In the genomic region with DNA sequence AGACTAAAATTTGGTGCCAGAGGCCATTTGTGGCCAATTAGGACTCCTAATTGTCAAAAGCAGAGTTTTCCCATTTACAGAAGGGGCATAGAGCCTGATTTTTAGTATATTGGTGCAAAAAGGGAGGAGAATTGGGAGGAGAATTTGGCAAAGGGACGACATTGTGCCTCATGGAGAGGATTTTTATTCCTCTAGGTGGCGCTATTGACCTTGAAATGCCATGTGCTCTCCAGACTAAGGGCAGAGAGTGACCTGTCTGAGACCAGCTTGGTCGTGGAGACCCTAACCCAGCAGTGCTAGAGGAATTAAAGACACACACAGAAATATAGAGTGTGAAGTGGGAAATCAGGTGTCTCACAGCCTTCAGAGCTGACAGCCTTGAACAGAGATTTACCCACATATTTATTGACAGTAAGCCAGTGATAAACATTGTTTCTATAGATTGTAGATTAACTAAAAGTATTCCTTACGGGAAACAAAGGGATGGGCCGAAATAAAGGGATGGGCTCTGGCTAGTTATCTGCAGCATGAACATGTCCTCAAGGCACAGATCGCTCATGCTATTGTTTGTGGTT, we compare ENCODE assay signal across 8 cellular contexts. TPM values are rescaled to one million over a fixed set of nuclear protein-coding genes. Genes with fewer than 3 reads are reported as not detected.
DNase-seq lines count a peak whose midpoint lies in the region; ATAC-seq, FAIRE-seq and TF ChIP-seq lines count a peak whose summit lies in the region.
"Not testable (repeated sequence)": the region's sequence is repeated elsewhere in the genome, so short reads cannot be mapped to it uniquely, and the experiment has no call there.

No MANE protein-coding gene starts in this region.

- not testable (repeated sequence) for H3K36me3 ChIP-seq in K562 (ENCODE audit: control insufficient read depth, insufficient read depth, low read length)

- TF ChIP-seq CTCF in AG10803 (conservative IDR thresholded peaks at IDR 0.05; ENCODE audit: low read length): peak; percentile 27
- peak; percentile 40 to 70 (median 66) for TF ChIP-seq CTCF in K562 (IDR thresholded peaks at IDR 0.05 in 2 of 3, conservative IDR thresholded peaks at IDR 0.05 in 1 of 3; ENCODE audit: insufficient read depth in 2 of 3, low read depth in 1 of 3, low read length in 3 of 3)
- TF ChIP-seq CTCF in fibroblast of mammary gland (conservative IDR thresholded peaks at IDR 0.05; ENCODE audit: control insufficient read depth, insufficient read depth, low read depth, low read length): peak; percentile 26
- TF ChIP-seq CTCF in neural crest cell (conservative IDR thresholded peaks at IDR 0.05): peak; percentile 53

- not testable (repeated sequence) for H3K79me2 ChIP-seq in K562 (ENCODE audit: control insufficient read depth, insufficient read depth, low read length)

- TF ChIP-seq RAD21 in K562 (CRISPR knock-in tag; conservative IDR thresholded peaks at IDR 0.05 in 1 of 2, IDR thresholded peaks at IDR 0.05 in 1 of 2): peak; percentile 39 to 73; a peak in 3 of 4 replicates

- ATAC-seq in K562: peak; percentile 90

- POLR2A ChIA-PET in K562 (lab: Yijun Ruan, JAX): not testable (repeated sequence)

- not testable (repeated sequence) for H3K4me1 Mint-ChIP-seq in neural crest cell

- not testable (repeated sequence) for H3K27me3 Mint-ChIP-seq in neural crest cell (ENCODE audit: low read depth)

- 0% methylated on average over 6 of the region's 6 CpGs for WGBS in K562 (ENCODE audit: insufficient coverage, low coverage, missing lambda C conversion rate)

- intact Hi-C loops in K562 (cut with micrococcal nuclease): loop anchor here (5.0 to 10.0 kb wide), 3 partner anchors 66 to 563 kb away; no protein-coding TSS in a partner anchor

- not testable (repeated sequence) for TF ChIP-seq POLR2A in K562 (conservative IDR thresholded peaks at IDR 0.05)

- H3K9me3 Mint-ChIP-seq in neural crest cell: peaks cover 24% of the 10 kb centered on the region

- H3K9me3 ChIP-seq in K562 (replicated peaks; ENCODE audit: control insufficient read depth, insufficient read depth, low read depth, low read length): not testable (repeated sequence)

- H3K4me1 ChIP-seq in K562 (replicated peaks in 1 of 2; ENCODE audit: control insufficient read depth in 2 of 2, insufficient read depth in 2 of 2, low read length in 2 of 2): not testable (repeated sequence)

- H3K4me3 ChIP-seq in AG10803 (ENCODE audit: low read length); K562; fibroblast of mammary gland (ENCODE audit: control insufficient read depth, low read depth, low read length): not testable (repeated sequence)

- H3K27me3 ChIP-seq in K562 (ENCODE audit: control insufficient read depth in 2 of 2, insufficient read depth in 2 of 2, low read length in 2 of 2): not testable (repeated sequence)

- H4K20me1 ChIP-seq in K562 (replicated peaks; ENCODE audit: control insufficient read depth, insufficient read depth, low read length): not testable (repeated sequence)

- not testable (repeated sequence) for DNase-seq in AG10803 (ENCODE audit: low read depth); neural crest cell (ENCODE audit: low read depth, low spot score)
- peak; percentile 56 for DNase-seq in GDM1 (lab: John Stamatoyannopoulos, UW)
- DNase-seq in HS-27A (ENCODE audit: low read depth): peak; percentile 11
- peak; percentile 10 for DNase-seq in NCI-H69 (lab: John Stamatoyannopoulos, UW)
- DNase-seq in RPMI8226: peak; percentile 54
- DNase-seq in K562 (ENCODE audit: extremely low read depth in 1 of 4, low spot score in 3 of 4): peak; percentile 32 to 60 (median 49)
- peak; percentile 17 for DNase-seq in fibroblast of mammary gland (ENCODE audit: low read depth)

- not testable (repeated sequence) for TF ChIP-seq EP300 in K562 (IDR thresholded peaks at IDR 0.05; ENCODE audit: low read length)

- peak; percentile 65 for FAIRE-seq in K562 (lab: Jason Lieb, UNC)

- peaks cover 60% of the 10 kb centered on the region for H3K36me3 Mint-ChIP-seq in neural crest cell (ENCODE audit: low read depth)

- H3K27ac ChIP-seq in K562 (ENCODE audit: extremely low read depth, low read depth, low read length): not testable (repeated sequence)

- not testable (repeated sequence) for H3K4me3 Mint-ChIP-seq in neural crest cell

- not testable (repeated sequence) for H3K4me2 ChIP-seq in K562 (ENCODE audit: insufficient read depth, low read length)

- not testable (repeated sequence) for H3K9ac ChIP-seq in K562 (ENCODE audit: insufficient read depth in 1 of 2, low read depth in 2 of 2, low read length in 2 of 2)

- H2AFZ ChIP-seq in K562 (ENCODE audit: low read depth, low read length): not testable (repeated sequence)

- BruUV-seq in K562 (replicated peaks; lab: Mats Ljungman, UMichigan): not testable (repeated sequence)

- CTCF ChIA-PET in K562 (lab: Yijun Ruan, JAX; ENCODE audit: low intra/inter-chr PET ratio): not testable (repeated sequence)

- in situ Hi-C loops in K562 (cut with MboI): not testable (repeated sequence)

- peak overlapping the region; percentile 27 for H3K27ac Mint-ChIP-seq in neural crest cell (ENCODE audit: unreplicated experiment)

- H3K9me1 ChIP-seq in K562 (ENCODE audit: control insufficient read depth, insufficient read depth, low read length): not testable (repeated sequence)

TF ChIP-seq in K562, 482 proteins besides CTCF, POLR2A, EP300 and RAD21 (continues in another document):
- TF ChIP-seq SMC3 (conservative IDR thresholded peaks at IDR 0.05; ENCODE audit: insufficient read depth, low read depth, low read length) (0 out of 2 replicates have a peak, but pooled peaks have one; percentile 31), L3MBTL2 (IDR thresholded peaks at IDR 0.05) (peak; percentile 23; the same call in 1 of the 2 replicates), MYC (IDR thresholded peaks at IDR 0.05; ENCODE audit: low read depth, low read length) (peak; percentile 72)
- not testable (repeated sequence) for TF ChIP-seq MYC (CRISPR knock-in tag; IDR thresholded peaks at IDR 0.05; ENCODE audit: borderline replicate concordance, low read depth)

RNA-seq across cellular contexts. Expression of gene CCDC30, which starts 48.6 kb away (rescaled TPM):
- total RNA-seq in K562 (2011; cell fraction: chromatin; rRNA removed; ENCODE audit: low replicate concordance): 0.23 and 1.9 TPM in 2 replicates
- total RNA-seq in K562 (2011; cell fraction: nucleolus; rRNA removed): 0.50 and 0.66 TPM in 2 replicates
- 0.92 and 1.9 TPM in 2 replicates for total RNA-seq in K562 (2011; cell fraction: nucleoplasm; rRNA removed)
- 0.05 and 0.08 TPM in 2 replicates for total RNA-seq in K562 (2014; rRNA removed)
- total RNA-seq in K562 (2014; rRNA removed; fragmentation: Illumina TruSeq; extraction: Trizol): 0.40 and 1.8 TPM in 2 replicates
- total RNA-seq in K562 (2015; rRNA removed; fragmentation: Illumina TruSeq; extraction: Trizol): 0.36 and 0.41 TPM in 2 replicates
- total RNA-seq in K562 (2021): 0.76 and 0.91 TPM in 2 replicates
- 0.17 and 0.19 TPM in 2 replicates for polyA plus RNA-seq in K562 (2011; rRNA removed)
- not detected in 2 replicates for polyA plus RNA-seq in K562 (2011; cell fraction: cytosol; rRNA removed)
- polyA plus RNA-seq in K562 (2011; cell fraction: nucleus; rRNA removed): 0.21 and 0.33 TPM in 2 replicates
- polyA plus RNA-seq in K562 (2012): 0.56 and 0.60 TPM in 2 replicates
- 0.15 and 0.16 TPM in 2 replicates for polyA plus RNA-seq in K562 (2014; fragmentation: Illumina TruSeq; extraction: Trizol)
- polyA plus RNA-seq in K562 (2014; fragmentation: Nextera tagmentation; extraction: Ambion mirVana): under 1 TPM; 0.24 to 0.44 TPM
- 0.12 and 0.23 TPM in 2 replicates for polyA plus RNA-seq in K562 (2014; rRNA removed)
- 0.09 and 0.32 TPM in 2 replicates for polyA minus RNA-seq in K562 (2011; rRNA and poly(A)+ RNA removed)
- polyA minus RNA-seq in K562 (2011; cell fraction: cytosol; rRNA and poly(A)+ RNA removed): not detected in 2 replicates
- polyA minus RNA-seq in K562 (2011; cell fraction: nucleus; rRNA and poly(A)+ RNA removed): 0.67 and 1.4 TPM in 2 replicates
- 6.9 and 7.5 TPM in 2 replicates for total RNA-seq in neural crest cell

RNA-seq across cellular contexts. Expression of gene PPCS, which starts 55.3 kb away (rescaled TPM):
- 8.8 and 11.0 TPM in 2 replicates for total RNA-seq in K562 (2011; cell fraction: chromatin; rRNA removed; ENCODE audit: low replicate concordance)
- total RNA-seq in K562 (2011; cell fraction: nucleolus; rRNA removed): 7.2 and 12.2 TPM in 2 replicates
- total RNA-seq in K562 (2011; cell fraction: nucleoplasm; rRNA removed): 8.1 and 13.1 TPM in 2 replicates
- total RNA-seq in K562 (2014; rRNA removed) (13.0 and 22.2 TPM in 2 replicates), K562 (2014; rRNA removed; fragmentation: Illumina TruSeq; extraction: Trizol) (16.6 and 19.7 TPM in 2 replicates), K562 (2015; rRNA removed; fragmentation: Illumina TruSeq; extraction: Trizol) (14.8 and 16.5 TPM in 2 replicates), K562 (2021) (13.9 and 15.0 TPM in 2 replicates), neural crest cell (32.6 and 33.9 TPM in 2 replicates)
- polyA plus RNA-seq in K562 (2011; rRNA removed) (4.7 and 7.9 TPM in 2 replicates), K562 (2014; fragmentation: Illumina TruSeq; extraction: Trizol) (12.8 and 15.2 TPM in 2 replicates), K562 (2014; fragmentation: Nextera tagmentation; extraction: Ambion mirVana) (10 to 100 TPM; 12.9 to 14.2 TPM), K562 (2014; rRNA removed) (20.6 and 34.6 TPM in 2 replicates)
- 7.4 and 33.1 TPM in 2 replicates for polyA plus RNA-seq in K562 (2011; cell fraction: cytosol; rRNA removed)
- 6.3 and 10.0 TPM in 2 replicates for polyA plus RNA-seq in K562 (2011; cell fraction: nucleus; rRNA removed)
- polyA plus RNA-seq in K562 (2012): 13.5 and 26.0 TPM in 2 replicates
- polyA minus RNA-seq in K562 (2011; rRNA and poly(A)+ RNA removed): 2.7 and 3.6 TPM in 2 replicates
- polyA minus RNA-seq in K562 (2011; cell fraction: cytosol; rRNA and poly(A)+ RNA removed): 3.6 and 4.9 TPM in 2 replicates
- 5.0 and 6.1 TPM in 2 replicates for polyA minus RNA-seq in K562 (2011; cell fraction: nucleus; rRNA and poly(A)+ RNA removed)

RNA-seq across cellular contexts. Expression of gene ZMYND12, which starts 55.8 kb away (rescaled TPM):
- not detected in 2 replicates for total RNA-seq in K562 (2011; cell fraction: chromatin; rRNA removed; ENCODE audit: low replicate concordance)
- not detected in 2 replicates for total RNA-seq in K562 (2011; cell fraction: nucleolus; rRNA removed)
- not detected in 2 replicates for total RNA-seq in K562 (2011; cell fraction: nucleoplasm; rRNA removed)
- not detected in 2 replicates for total RNA-seq in K562 (2014; rRNA removed)
- total RNA-seq in K562 (2014; rRNA removed; fragmentation: Illumina TruSeq; extraction: Trizol): not detected in 2 replicates
- not detected in 2 replicates for total RNA-seq in K562 (2015; rRNA removed; fragmentation: Illumina TruSeq; extraction: Trizol)
- not detected in 2 replicates for total RNA-seq in K562 (2021)
- polyA plus RNA-seq in K562 (2011; rRNA removed): not detected in 2 replicates
- not detected in 2 replicates for polyA plus RNA-seq in K562 (2011; cell fraction: cytosol; rRNA removed)
- polyA plus RNA-seq in K562 (2011; cell fraction: nucleus; rRNA removed): not detected in 2 replicates
- not detected in 2 replicates for polyA plus RNA-seq in K562 (2012)
- polyA plus RNA-seq in K562 (2014; fragmentation: Illumina TruSeq; extraction: Trizol): not detected in 2 replicates
- not detected for polyA plus RNA-seq in K562 (2014; fragmentation: Nextera tagmentation; extraction: Ambion mirVana)
- not detected in 2 replicates for polyA plus RNA-seq in K562 (2014; rRNA removed)
- not detected in 2 replicates for polyA minus RNA-seq in K562 (2011; rRNA and poly(A)+ RNA removed)
- not detected in 2 replicates for polyA minus RNA-seq in K562 (2011; cell fraction: cytosol; rRNA and poly(A)+ RNA removed)
- not detected in 2 replicates for polyA minus RNA-seq in K562 (2011; cell fraction: nucleus; rRNA and poly(A)+ RNA removed)
- 0.61 and 0.68 TPM in 2 replicates for total RNA-seq in neural crest cell
